Comparison of ENCODE assay signal across 17 cellular contexts in the genomic region with DNA sequence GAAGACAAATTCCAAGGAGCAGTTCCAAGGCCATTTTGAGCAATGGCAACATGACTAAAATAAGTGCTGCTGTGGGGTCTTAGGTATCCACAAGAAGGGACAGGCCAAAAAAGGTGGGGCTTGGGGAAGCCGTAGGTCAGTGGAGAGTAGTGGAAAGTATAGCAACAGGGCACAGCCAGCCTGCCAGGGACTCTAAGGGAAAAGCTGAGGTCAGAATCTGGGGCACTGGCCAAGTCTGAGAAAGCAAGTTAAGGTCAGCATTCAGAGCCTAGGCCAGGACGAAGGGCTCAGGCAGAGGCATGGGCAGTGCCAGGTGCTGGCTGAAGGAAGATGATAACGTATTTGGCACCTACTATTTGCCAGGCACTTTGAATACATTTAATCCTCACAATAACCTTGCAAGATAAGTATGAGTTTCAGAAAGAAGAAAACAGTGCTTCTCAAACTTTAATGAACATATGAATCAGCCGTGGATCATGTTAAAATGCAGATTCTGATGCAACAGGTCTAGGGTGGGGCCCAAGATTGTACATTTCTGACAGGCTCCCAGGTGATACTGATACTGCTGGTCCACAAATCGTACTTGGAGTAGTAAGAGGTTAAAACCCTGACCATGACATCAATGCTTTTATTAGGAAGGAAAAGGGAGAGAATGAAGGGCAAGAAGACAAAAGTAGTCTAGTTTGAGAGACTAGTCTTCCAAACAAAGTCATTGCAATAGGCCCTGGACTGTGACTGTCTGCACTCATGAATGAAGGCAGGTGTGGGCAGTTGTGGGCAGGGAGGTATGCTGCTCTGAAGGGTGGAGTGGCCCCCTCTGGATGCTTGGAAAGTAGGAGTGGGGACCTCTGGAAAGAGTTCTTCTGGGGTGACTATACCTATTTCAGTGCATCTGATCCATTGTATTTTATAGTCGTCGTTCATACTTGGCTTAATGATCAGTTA.
DNase-seq lines count a peak whose midpoint lies in the region; ATAC-seq and TF ChIP-seq lines count a peak whose summit lies in the region.
"Had no signal": no experiment of that assay in that cellular context is flagged by ENCODE, and none has a peak within 500 bp of the region (broad histone marks: within the 10 kb centered on the region; RNA-seq: fewer than 3 reads in every experiment).

No MANE protein-coding gene starts in this region.

- no peak overlapping the region for H3K18ac ChIP-seq in mesenchymal stem cell (ENCODE audit: low read depth in 1 of 2, low read length in 2 of 2)

- ATAC-seq in esophagus mucosa = peak; percentile 37
- no peak for ATAC-seq in HG03108 (IDR thresholded peaks at IDR 0.05; ENCODE audit: unreplicated experiment)
- no peak for ATAC-seq in HG03469 (IDR thresholded peaks at IDR 0.05; ENCODE audit: unreplicated experiment)

- H3K4me1 ChIP-seq in mesenchymal stem cell (ENCODE audit: control insufficient read depth, insufficient read depth, low read depth, low read length) (peaks cover 1% of the 10 kb centered on the region), subcutaneous abdominal adipose tissue (ENCODE audit: control insufficient read depth in 5 of 5, insufficient read depth in 5 of 5, low read length in 5 of 5) (peaks cover 2 to 13% (median 12%) of the 10 kb centered on the region in 5 donors)

- H3K9me3 ChIP-seq in MG63 = no peaks in the 10 kb centered on the region
- no peaks in the 10 kb centered on the region for H3K9me3 ChIP-seq in mesenchymal stem cell (ENCODE audit: control insufficient read depth, low read length)
- no peaks in the 10 kb centered on the region for H3K9me3 ChIP-seq in subcutaneous abdominal adipose tissue (ENCODE audit: control insufficient read depth in 5 of 5, low read length in 5 of 5)

- H3K27me3 Mint-ChIP-seq in nephron progenitor cell (ENCODE audit: low read depth, poor library complexity) = no peaks in the 10 kb centered on the region
- H3K27me3 Mint-ChIP-seq: type B pancreatic cell had no signal

- no peak overlapping the region for H3K27ac Mint-ChIP-seq in nephron progenitor cell
- H3K27ac Mint-ChIP-seq: type B pancreatic cell had no signal

- H3K14ac ChIP-seq in mesenchymal stem cell (ENCODE audit: low read length in 2 of 2) = no peak overlapping the region

- H3K4me3 Mint-ChIP-seq in nephron progenitor cell = no peak overlapping the region
- H3K4me3 Mint-ChIP-seq: type B pancreatic cell had no signal

- WGBS in mesenchymal stem cell = 88% methylated on average over 3 of the region's 7 CpGs

- H3K27me3 ChIP-seq in MG63 = no peaks in the 10 kb centered on the region
- no peaks in the 10 kb centered on the region for H3K27me3 ChIP-seq in mesenchymal stem cell (ENCODE audit: control insufficient read depth in 1 of 2, insufficient read depth in 1 of 2, low read length in 2 of 2)
- no peaks in the 10 kb centered on the region for H3K27me3 ChIP-seq in subcutaneous abdominal adipose tissue (ENCODE audit: control insufficient read depth in 5 of 5, insufficient read depth in 4 of 5, low read length in 5 of 5)
- H3K27me3 ChIP-seq: dorsolateral prefrontal cortex had no signal

- no peak overlapping the region for H3K23ac ChIP-seq in mesenchymal stem cell (ENCODE audit: low read length in 2 of 2)

- H4K8ac ChIP-seq in mesenchymal stem cell (ENCODE audit: low read length) = no peak overlapping the region

- H3K4me3 ChIP-seq in MG63 (no peak overlapping the region), mesenchymal stem cell (ENCODE audit: insufficient read depth in 1 of 2, low read depth in 1 of 2, low read length in 2 of 2) (peak overlapping the region in 1 of 2 experiments; percentile 12), subcutaneous abdominal adipose tissue (ENCODE audit: low read depth in 1 of 5, low read length in 5 of 5) (peak overlapping the region in 1 of 5 donors; percentile 19)
- H3K4me3 ChIP-seq: dorsolateral prefrontal cortex had no signal

- H2BK5ac ChIP-seq in mesenchymal stem cell (ENCODE audit: low read depth, low read length, poor library complexity, severe bottlenecking) = no peak overlapping the region

- H3K27ac ChIP-seq in mesenchymal stem cell (ENCODE audit: low read length, poor library complexity, severe bottlenecking) (no peak overlapping the region), subcutaneous abdominal adipose tissue (ENCODE audit: low read depth, low read length) (peak overlapping the region; percentile 34)

- peaks cover 10% of the 10 kb centered on the region for H3K9me3 Mint-ChIP-seq in nephron progenitor cell
- H3K9me3 Mint-ChIP-seq: type B pancreatic cell had no signal

- H2BK12ac ChIP-seq in mesenchymal stem cell (ENCODE audit: low read length in 2 of 2) = no peak overlapping the region

- H3K79me1 ChIP-seq in mesenchymal stem cell (replicated peaks; ENCODE audit: low read length, poor library complexity, severe bottlenecking) = no peaks in the 10 kb centered on the region

- H4K91ac ChIP-seq in mesenchymal stem cell (ENCODE audit: low read length) = no peak overlapping the region

- H3K4ac ChIP-seq in mesenchymal stem cell (ENCODE audit: low read depth in 1 of 2, low read length in 2 of 2) = no peak overlapping the region

- H3K4me2 ChIP-seq in mesenchymal stem cell (ENCODE audit: low read length, poor library complexity, severe bottlenecking) = no peak overlapping the region

- H2BK120ac ChIP-seq in mesenchymal stem cell (ENCODE audit: low read depth, low read length) = no peak overlapping the region

- H3K4me1 Mint-ChIP-seq in nephron progenitor cell = no peaks in the 10 kb centered on the region

- H2AK5ac ChIP-seq in mesenchymal stem cell (ENCODE audit: low read length, severe bottlenecking) = no peak overlapping the region

- TF ChIP-seq CTCF in nephron progenitor cell (IDR thresholded peaks at IDR 0.05) = no peak

- no peaks in the 10 kb centered on the region for H3K36me3 Mint-ChIP-seq in nephron progenitor cell (ENCODE audit: low read depth)
- H3K36me3 Mint-ChIP-seq: type B pancreatic cell had no signal

- DNase-seq in MG63 = peak; percentile 89
- no peak for DNase-seq in mesenchymal stem cell
- no peak for DNase-seq in activated naive CD4-positive, alpha-beta T cell treated with Interleukin-2 at 50 U/mL for 16 hours
- DNase-seq in nephron progenitor cell = no peak
- DNase-seq: activated CD8-positive, alpha-beta memory T cell treated with anti-CD3 and anti-CD28 coated beads for 24 hours; activated effector memory CD4-positive, alpha-beta T cell treated with Interleukin-2 at 50 U/mL for 16 hours; Calu3; GF-D8; Karpas-422; NCI-H1694; NCI-H510A had no signal

- no peak overlapping the region for H2AFZ ChIP-seq in mesenchymal stem cell (ENCODE audit: low read depth, low read length)

- H3K9ac ChIP-seq in mesenchymal stem cell (ENCODE audit: low read length) = peak overlapping the region; percentile 38
- peak overlapping the region in 3 of 5 donors; percentile 7 to 56 (median 26) for H3K9ac ChIP-seq in subcutaneous abdominal adipose tissue (ENCODE audit: low read length in 5 of 5)

- H3K36me3 ChIP-seq in MG63 = no peaks in the 10 kb centered on the region
- H3K36me3 ChIP-seq in mesenchymal stem cell (ENCODE audit: control insufficient read depth in 1 of 2, insufficient read depth in 2 of 2, low read depth in 1 of 2, low read length in 2 of 2) = no peaks in the 10 kb centered on the region
- no peaks in the 10 kb centered on the region for H3K36me3 ChIP-seq in subcutaneous abdominal adipose tissue (ENCODE audit: control insufficient read depth in 5 of 5, insufficient read depth in 5 of 5, low read length in 5 of 5)

- H2BK15ac ChIP-seq in mesenchymal stem cell (ENCODE audit: low read depth, poor library complexity, severe bottlenecking) = no peak overlapping the region
